ENCODE assay signal across 1 cellular context in genomic region chr12:49126852-49127763, GRCh38.
TF ChIP-seq lines count a peak whose summit lies in the region.

No MANE protein-coding gene starts in this region.

TF ChIP-seq in HEK293, 187 proteins besides CTCF, POLR2A, EP300 and RAD21 (continued from another document and continues in another):
- TF ChIP-seq, protein P1, sequence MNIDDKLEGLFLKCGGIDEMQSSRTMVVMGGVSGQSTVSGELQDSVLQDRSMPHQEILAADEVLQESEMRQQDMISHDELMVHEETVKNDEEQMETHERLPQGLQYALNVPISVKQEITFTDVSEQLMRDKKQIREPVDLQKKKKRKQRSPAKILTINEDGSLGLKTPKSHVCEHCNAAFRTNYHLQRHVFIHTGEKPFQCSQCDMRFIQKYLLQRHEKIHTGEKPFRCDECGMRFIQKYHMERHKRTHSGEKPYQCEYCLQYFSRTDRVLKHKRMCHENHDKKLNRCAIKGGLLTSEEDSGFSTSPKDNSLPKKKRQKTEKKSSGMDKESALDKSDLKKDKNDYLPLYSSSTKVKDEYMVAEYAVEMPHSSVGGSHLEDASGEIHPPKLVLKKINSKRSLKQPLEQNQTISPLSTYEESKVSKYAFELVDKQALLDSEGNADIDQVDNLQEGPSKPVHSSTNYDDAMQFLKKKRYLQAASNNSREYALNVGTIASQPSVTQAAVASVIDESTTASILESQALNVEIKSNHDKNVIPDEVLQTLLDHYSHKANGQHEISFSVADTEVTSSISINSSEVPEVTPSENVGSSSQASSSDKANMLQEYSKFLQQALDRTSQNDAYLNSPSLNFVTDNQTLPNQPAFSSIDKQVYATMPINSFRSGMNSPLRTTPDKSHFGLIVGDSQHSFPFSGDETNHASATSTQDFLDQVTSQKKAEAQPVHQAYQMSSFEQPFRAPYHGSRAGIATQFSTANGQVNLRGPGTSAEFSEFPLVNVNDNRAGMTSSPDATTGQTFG (tag by site-specific recombination; IDR thresholded peaks at IDR 0.05; ENCODE audit: borderline replicate concordance): no peak
- TF ChIP-seq, protein P2, sequence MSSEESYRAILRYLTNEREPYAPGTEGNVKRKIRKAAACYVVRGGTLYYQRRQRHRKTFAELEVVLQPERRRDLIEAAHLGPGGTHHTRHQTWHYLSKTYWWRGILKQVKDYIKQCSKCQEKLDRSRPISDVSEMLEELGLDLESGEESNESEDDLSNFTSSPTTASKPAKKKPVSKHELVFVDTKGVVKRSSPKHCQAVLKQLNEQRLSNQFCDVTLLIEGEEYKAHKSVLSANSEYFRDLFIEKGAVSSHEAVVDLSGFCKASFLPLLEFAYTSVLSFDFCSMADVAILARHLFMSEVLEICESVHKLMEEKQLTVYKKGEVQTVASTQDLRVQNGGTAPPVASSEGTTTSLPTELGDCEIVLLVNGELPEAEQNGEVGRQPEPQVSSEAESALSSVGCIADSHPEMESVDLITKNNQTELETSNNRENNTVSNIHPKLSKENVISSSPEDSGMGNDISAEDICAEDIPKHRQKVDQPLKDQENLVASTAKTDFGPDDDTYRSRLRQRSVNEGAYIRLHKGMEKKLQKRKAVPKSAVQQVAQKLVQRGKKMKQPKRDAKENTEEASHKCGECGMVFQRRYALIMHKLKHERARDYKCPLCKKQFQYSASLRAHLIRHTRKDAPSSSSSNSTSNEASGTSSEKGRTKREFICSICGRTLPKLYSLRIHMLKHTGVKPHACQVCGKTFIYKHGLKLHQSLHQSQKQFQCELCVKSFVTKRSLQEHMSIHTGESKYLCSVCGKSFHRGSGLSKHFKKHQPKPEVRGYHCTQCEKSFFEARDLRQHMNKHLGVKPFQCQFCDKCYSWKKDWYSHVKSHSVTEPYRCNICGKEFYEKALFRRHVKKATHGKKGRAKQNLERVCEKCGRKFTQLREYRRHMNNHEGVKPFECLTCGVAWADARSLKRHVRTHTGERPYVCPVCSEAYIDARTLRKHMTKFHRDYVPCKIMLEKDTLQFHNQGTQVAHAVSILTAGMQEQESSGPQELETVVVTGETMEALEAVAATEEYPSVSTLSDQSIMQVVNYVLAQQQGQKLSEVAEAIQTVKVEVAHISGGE (tag by site-specific recombination; conservative IDR thresholded peaks at IDR 0.05; ENCODE audit: low read depth): no peak
- TF ChIP-seq ZNF660 (tag by site-specific recombination; IDR thresholded peaks at IDR 0.05) (no peak), ATF2 (tag by site-specific recombination; IDR thresholded peaks at IDR 0.05; ENCODE audit: low read depth) (no peak), ZNF214 (tag by site-specific recombination; IDR thresholded peaks at IDR 0.05; ENCODE audit: borderline replicate concordance) (no peak), ZFP3 (tag by site-specific recombination; IDR thresholded peaks at IDR 0.05; ENCODE audit: low read depth) (no peak), REPIN1 (tag by site-specific recombination; IDR thresholded peaks at IDR 0.05; ENCODE audit: low read depth) (no peak), ZBTB20 (tag by site-specific recombination; IDR thresholded peaks at IDR 0.05) (no peak), ZNF747 (tag by site-specific recombination; IDR thresholded peaks at IDR 0.05) (no peak), ZNF639 (tag by site-specific recombination; IDR thresholded peaks at IDR 0.05) (no peak), ZSCAN30 (tag by site-specific recombination; IDR thresholded peaks at IDR 0.05) (no peak; the same call in 1 of the 2 replicates), INSM2 (tag by site-specific recombination; IDR thresholded peaks at IDR 0.05) (no peak), ZBTB44 (tag by site-specific recombination; IDR thresholded peaks at IDR 0.05) (no peak), HOXD13 (CRISPR knock-in tag; IDR thresholded peaks at IDR 0.05; ENCODE audit: borderline replicate concordance) (no peak), ZNF138 (tag by site-specific recombination; IDR thresholded peaks at IDR 0.05; ENCODE audit: borderline replicate concordance) (no peak), ZNF223 (tag by site-specific recombination; IDR thresholded peaks at IDR 0.05) (no peak), KLF7 (tag by site-specific recombination; IDR thresholded peaks at IDR 0.05; ENCODE audit: borderline replicate concordance) (0 out of 2 replicates have a peak, but pooled peaks have one; percentile 56), ZFP37 (tag by site-specific recombination; IDR thresholded peaks at IDR 0.05) (peak; percentile 38; the same call in 1 of the 2 replicates), ZBTB17 (tag by site-specific recombination; IDR thresholded peaks at IDR 0.05) (peak; percentile 42; the same call in 1 of the 2 replicates), ZNF623 (tag by site-specific recombination; IDR thresholded peaks at IDR 0.05) (no peak), ZNF670 (tag by site-specific recombination; IDR thresholded peaks at IDR 0.05; ENCODE audit: low read depth) (no peak), ZNF521 (tag by site-specific recombination; IDR thresholded peaks at IDR 0.05) (no peak), ZNF544 (tag by site-specific recombination; IDR thresholded peaks at IDR 0.05) (no peak), ZNF473 (tag by site-specific recombination; IDR thresholded peaks at IDR 0.05) (no peak), GLI4 (tag by site-specific recombination; IDR thresholded peaks at IDR 0.05) (no peak), ZNF426 (tag by site-specific recombination; IDR thresholded peaks at IDR 0.05) (no peak), ZNF843 (tag by site-specific recombination; IDR thresholded peaks at IDR 0.05) (no peak), ZBTB49 (tag by site-specific recombination; IDR thresholded peaks at IDR 0.05; ENCODE audit: low read depth) (no peak)
- TF ChIP-seq, protein P3, sequence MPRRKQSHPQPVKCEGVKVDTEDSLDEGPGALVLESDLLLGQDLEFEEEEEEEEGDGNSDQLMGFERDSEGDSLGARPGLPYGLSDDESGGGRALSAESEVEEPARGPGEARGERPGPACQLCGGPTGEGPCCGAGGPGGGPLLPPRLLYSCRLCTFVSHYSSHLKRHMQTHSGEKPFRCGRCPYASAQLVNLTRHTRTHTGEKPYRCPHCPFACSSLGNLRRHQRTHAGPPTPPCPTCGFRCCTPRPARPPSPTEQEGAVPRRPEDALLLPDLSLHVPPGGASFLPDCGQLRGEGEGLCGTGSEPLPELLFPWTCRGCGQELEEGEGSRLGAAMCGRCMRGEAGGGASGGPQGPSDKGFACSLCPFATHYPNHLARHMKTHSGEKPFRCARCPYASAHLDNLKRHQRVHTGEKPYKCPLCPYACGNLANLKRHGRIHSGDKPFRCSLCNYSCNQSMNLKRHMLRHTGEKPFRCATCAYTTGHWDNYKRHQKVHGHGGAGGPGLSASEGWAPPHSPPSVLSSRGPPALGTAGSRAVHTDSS (tag by site-specific recombination; IDR thresholded peaks at IDR 0.05): no peak
- TF ChIP-seq, protein P4, sequence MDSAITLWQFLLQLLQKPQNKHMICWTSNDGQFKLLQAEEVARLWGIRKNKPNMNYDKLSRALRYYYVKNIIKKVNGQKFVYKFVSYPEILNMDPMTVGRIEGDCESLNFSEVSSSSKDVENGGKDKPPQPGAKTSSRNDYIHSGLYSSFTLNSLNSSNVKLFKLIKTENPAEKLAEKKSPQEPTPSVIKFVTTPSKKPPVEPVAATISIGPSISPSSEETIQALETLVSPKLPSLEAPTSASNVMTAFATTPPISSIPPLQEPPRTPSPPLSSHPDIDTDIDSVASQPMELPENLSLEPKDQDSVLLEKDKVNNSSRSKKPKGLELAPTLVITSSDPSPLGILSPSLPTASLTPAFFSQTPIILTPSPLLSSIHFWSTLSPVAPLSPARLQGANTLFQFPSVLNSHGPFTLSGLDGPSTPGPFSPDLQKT (IDR thresholded peaks at IDR 0.05; ENCODE audit: borderline replicate concordance, low read depth, low read length): no peak
- TF ChIP-seq, protein P5, sequence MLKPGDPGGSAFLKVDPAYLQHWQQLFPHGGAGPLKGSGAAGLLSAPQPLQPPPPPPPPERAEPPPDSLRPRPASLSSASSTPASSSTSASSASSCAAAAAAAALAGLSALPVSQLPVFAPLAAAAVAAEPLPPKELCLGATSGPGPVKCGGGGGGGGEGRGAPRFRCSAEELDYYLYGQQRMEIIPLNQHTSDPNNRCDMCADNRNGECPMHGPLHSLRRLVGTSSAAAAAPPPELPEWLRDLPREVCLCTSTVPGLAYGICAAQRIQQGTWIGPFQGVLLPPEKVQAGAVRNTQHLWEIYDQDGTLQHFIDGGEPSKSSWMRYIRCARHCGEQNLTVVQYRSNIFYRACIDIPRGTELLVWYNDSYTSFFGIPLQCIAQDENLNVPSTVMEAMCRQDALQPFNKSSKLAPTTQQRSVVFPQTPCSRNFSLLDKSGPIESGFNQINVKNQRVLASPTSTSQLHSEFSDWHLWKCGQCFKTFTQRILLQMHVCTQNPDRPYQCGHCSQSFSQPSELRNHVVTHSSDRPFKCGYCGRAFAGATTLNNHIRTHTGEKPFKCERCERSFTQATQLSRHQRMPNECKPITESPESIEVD (tag by site-specific recombination; IDR thresholded peaks at IDR 0.05): no peak; the same call in 1 of the 2 replicates
- TF ChIP-seq, protein P6, sequence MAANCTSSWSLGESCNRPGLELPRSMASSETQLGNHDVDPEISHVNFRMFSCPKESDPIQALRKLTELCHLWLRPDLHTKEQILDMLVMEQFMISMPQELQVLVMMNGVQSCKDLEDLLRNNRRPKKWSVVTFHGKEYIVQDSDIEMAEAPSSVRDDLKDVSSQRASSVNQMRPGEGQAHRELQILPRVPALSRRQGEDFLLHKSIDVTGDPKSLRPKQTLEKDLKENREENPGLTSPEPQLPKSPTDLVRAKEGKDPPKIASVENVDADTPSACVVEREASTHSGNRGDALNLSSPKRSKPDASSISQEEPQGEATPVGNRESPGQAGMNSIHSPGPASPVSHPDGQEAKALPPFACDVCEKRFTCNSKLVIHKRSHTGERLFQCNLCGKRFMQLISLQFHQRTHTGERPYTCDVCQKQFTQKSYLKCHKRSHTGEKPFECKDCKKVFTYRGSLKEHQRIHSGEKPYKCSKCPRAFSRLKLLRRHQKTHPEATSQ (tag by site-specific recombination; IDR thresholded peaks at IDR 0.05): no peak
- TF ChIP-seq, protein P7, sequence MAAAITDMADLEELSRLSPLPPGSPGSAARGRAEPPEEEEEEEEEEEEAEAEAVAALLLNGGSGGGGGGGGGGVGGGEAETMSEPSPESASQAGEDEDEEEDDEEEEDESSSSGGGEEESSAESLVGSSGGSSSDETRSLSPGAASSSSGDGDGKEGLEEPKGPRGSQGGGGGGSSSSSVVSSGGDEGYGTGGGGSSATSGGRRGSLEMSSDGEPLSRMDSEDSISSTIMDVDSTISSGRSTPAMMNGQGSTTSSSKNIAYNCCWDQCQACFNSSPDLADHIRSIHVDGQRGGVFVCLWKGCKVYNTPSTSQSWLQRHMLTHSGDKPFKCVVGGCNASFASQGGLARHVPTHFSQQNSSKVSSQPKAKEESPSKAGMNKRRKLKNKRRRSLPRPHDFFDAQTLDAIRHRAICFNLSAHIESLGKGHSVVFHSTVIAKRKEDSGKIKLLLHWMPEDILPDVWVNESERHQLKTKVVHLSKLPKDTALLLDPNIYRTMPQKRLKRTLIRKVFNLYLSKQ (tag by site-specific recombination; IDR thresholded peaks at IDR 0.05; ENCODE audit: borderline replicate concordance): no peak
